In genomic region chr19:681029-681626, GRCh38 we compare ENCODE assay signal across 7 cellular contexts. TPM values are rescaled to one million over a fixed set of nuclear protein-coding genes. Genes with fewer than 3 reads are reported as not detected.
A peak's percentile ranks its signal among the peaks of the same experiment; 100 is the strongest.
DNase-seq lines count a peak whose midpoint lies in the region; ATAC-seq and TF ChIP-seq lines count a peak whose summit lies in the region.
"Had no signal": no experiment of that assay in that cellular context is flagged by ENCODE, and none has a peak within 500 bp of the region (broad histone marks: within the 10 kb centered on the region; RNA-seq: fewer than 3 reads in every experiment).

No MANE protein-coding gene starts in this region.

- no peak for ATAC-seq in GM18909 (IDR thresholded peaks at IDR 0.05; ENCODE audit: poor library complexity, unreplicated experiment)
- no peak for ATAC-seq in HG03135 (IDR thresholded peaks at IDR 0.05; ENCODE audit: unreplicated experiment)

- DNase-seq in AG08396 (ENCODE audit: low spot score), result peak; percentile 95
- peak; percentile 70 for DNase-seq in KG1 (lab: John Stamatoyannopoulos, UW)
- peak; percentile 95 for DNase-seq in coronary artery (ENCODE audit: low spot score)
- DNase-seq in progenitor cell of endocrine pancreas (ENCODE audit: low spot score, unreplicated experiment), result no peak

- peak overlapping the region; percentile 99 for H3K27ac Mint-ChIP-seq in progenitor cell of endocrine pancreas

- H3K27me3 Mint-ChIP-seq in progenitor cell of endocrine pancreas, result no peaks in the 10 kb centered on the region

- no peaks in the 10 kb centered on the region for H3K4me1 Mint-ChIP-seq in progenitor cell of endocrine pancreas (ENCODE audit: low read depth)

- H3K4me3 Mint-ChIP-seq in progenitor cell of endocrine pancreas (ENCODE audit: low read depth), result peak overlapping the region; percentile 91

- H3K4me3 ChIP-seq in coronary artery, result peak overlapping the region; percentile 88

- no peak for TF ChIP-seq CTCF in coronary artery (IDR thresholded peaks at IDR 0.05)
- no peak for TF ChIP-seq CTCF in progenitor cell of endocrine pancreas (IDR thresholded peaks at IDR 0.05; ENCODE audit: unreplicated experiment)

- H3K36me3 Mint-ChIP-seq in progenitor cell of endocrine pancreas (ENCODE audit: insufficient read depth), result no peaks in the 10 kb centered on the region

- peak overlapping the region; percentile 94 to 98 for H3K27ac ChIP-seq in coronary artery

- H3K9me3 Mint-ChIP-seq in progenitor cell of endocrine pancreas (ENCODE audit: low read depth), result no peaks in the 10 kb centered on the region

RNA-seq across cellular contexts. Expression of gene FSTL3, which starts 4.9 kb away (rescaled TPM):
- 13.8 and 14.4 TPM in 2 replicates for total RNA-seq in progenitor cell of endocrine pancreas

RNA-seq across cellular contexts. Expression of gene PRSS57, which starts 14.1 kb away (rescaled TPM):
- total RNA-seq in progenitor cell of endocrine pancreas, result not detected in 2 replicates
- total RNA-seq: renal cortical epithelial cell had no signal

RNA-seq across cellular contexts. Expression of gene RNF126, which starts 18.1 kb away (rescaled TPM):
- total RNA-seq in progenitor cell of endocrine pancreas, result 37.3 and 39.2 TPM in 2 replicates

RNA-seq across cellular contexts. Expression of gene PALM, which starts 27.6 kb away (rescaled TPM):
- 52.4 and 54.3 TPM in 2 replicates for total RNA-seq in progenitor cell of endocrine pancreas

RNA-seq across cellular contexts. Expression of gene FGF22, which starts 41.4 kb away (rescaled TPM):
- total RNA-seq in progenitor cell of endocrine pancreas, result 0.43 and 0.49 TPM in 2 replicates
